ENCODE assay signal across 8 cellular contexts in genomic region chr17:47889734-47890529, GRCh38. TPM values are rescaled to one million over a fixed set of nuclear protein-coding genes. Genes with fewer than 3 reads are reported as not detected.
DNase-seq lines count a peak whose midpoint lies in the region; ATAC-seq and FAIRE-seq lines count a peak whose summit lies in the region.

No MANE protein-coding gene starts in this region.

- H3K4me1 ChIP-seq in effector memory CD4-positive, alpha-beta T cell (ENCODE audit: control insufficient read depth, insufficient read depth, low read length, poor library complexity, severe bottlenecking): peaks cover 9% of the 10 kb centered on the region
- H3K4me1 ChIP-seq in mesendoderm (ENCODE audit: control insufficient read depth, low read depth, low read length): peaks cover 5% of the 10 kb centered on the region

- H3K56ac ChIP-seq in mesendoderm (ENCODE audit: low read length): peak overlapping the region; percentile 73

- no peak overlapping the region for H2BK120ac ChIP-seq in mesendoderm (ENCODE audit: low read depth, low read length)

- no peak overlapping the region for H3K4ac ChIP-seq in mesendoderm (ENCODE audit: low read depth, low read length)

- no peak overlapping the region for H3K4me3 ChIP-seq in effector memory CD4-positive, alpha-beta T cell (ENCODE audit: insufficient read depth, low read depth, low read length, poor library complexity, severe bottlenecking)
- no peak overlapping the region for H3K4me3 ChIP-seq in mesendoderm (ENCODE audit: low read length)

- no peak for ATAC-seq in HG03108 (IDR thresholded peaks at IDR 0.05; ENCODE audit: unreplicated experiment)

- no peak overlapping the region for H2BK15ac ChIP-seq in mesendoderm (replicated peaks; ENCODE audit: low read depth)

- H2AK5ac ChIP-seq in mesendoderm (ENCODE audit: low read length): no peak overlapping the region

- FAIRE-seq in HTR-8/SVneo (lab: Jason Lieb, UNC): peak; percentile 90

- peak; percentile 76 for DNase-seq in DMS153 (lab: John Stamatoyannopoulos, UW)
- DNase-seq in HTR-8/SVneo (ENCODE audit: insufficient read length, low spot score): peak; percentile 91
- DNase-seq in NK-92 (lab: John Stamatoyannopoulos, UW; ENCODE audit: unreplicated experiment): peak; percentile 28
- peak; percentile 84 to 92 for DNase-seq in activated CD8-positive, alpha-beta memory T cell treated with anti-CD3 and anti-CD28 coated beads for 1 hour (ENCODE audit: extremely low read depth in 1 of 2, low read depth in 1 of 2)
- peak; percentile 75 to 85 (median 82) for DNase-seq in effector memory CD4-positive, alpha-beta T cell
- DNase-seq in mesendoderm: peak; percentile 90
- peak; percentile 70 to 79 for DNase-seq in stimulated activated CD8-positive, alpha-beta memory T cell treated with anti-CD3 and anti-CD28 coated beads, Interleukin-15, amount 100 ng/mL, for 4 hours (ENCODE audit: low read depth in 2 of 2)

- no peak overlapping the region for H3K23ac ChIP-seq in mesendoderm (ENCODE audit: low read length)

- H3K9ac ChIP-seq in mesendoderm (ENCODE audit: low read length): peak overlapping the region; percentile 34

- H3K79me1 ChIP-seq in mesendoderm (ENCODE audit: low read length): no peaks in the 10 kb centered on the region

- H3K4me2 ChIP-seq in mesendoderm (ENCODE audit: low read length): no peak overlapping the region

- H3K18ac ChIP-seq in mesendoderm (ENCODE audit: low read length): no peak overlapping the region

- WGBS in mesendoderm (ENCODE audit: extremely low coverage, insufficient coverage, low lambda C conversion rate): no CpG with 5 or more reads among the region's 11 CpGs

- H3K79me2 ChIP-seq in mesendoderm (ENCODE audit: control insufficient read depth, insufficient read depth, low read length): no peaks in the 10 kb centered on the region

- H3K36me3 ChIP-seq in effector memory CD4-positive, alpha-beta T cell (ENCODE audit: control insufficient read depth, insufficient read depth, low read length): no peaks in the 10 kb centered on the region
- no peaks in the 10 kb centered on the region for H3K36me3 ChIP-seq in mesendoderm (ENCODE audit: control insufficient read depth, insufficient read depth, low read length)

- no peak overlapping the region for H4K8ac ChIP-seq in mesendoderm (ENCODE audit: low read depth, low read length)

- H2BK5ac ChIP-seq in mesendoderm (ENCODE audit: low read length): no peak overlapping the region

- H3K27me3 ChIP-seq in effector memory CD4-positive, alpha-beta T cell (replicated peaks; ENCODE audit: control insufficient read depth, insufficient read depth, low read length, poor library complexity, severe bottlenecking): no peaks in the 10 kb centered on the region
- H3K27me3 ChIP-seq in mesendoderm (ENCODE audit: insufficient read depth, low read length, poor library complexity): no peaks in the 10 kb centered on the region

- no peak overlapping the region for H4K5ac ChIP-seq in mesendoderm (ENCODE audit: low read length)

- H3K9me3 ChIP-seq in effector memory CD4-positive, alpha-beta T cell (ENCODE audit: control insufficient read depth, low read length): no peaks in the 10 kb centered on the region

- no peak overlapping the region for H3K27ac ChIP-seq in effector memory CD4-positive, alpha-beta T cell (ENCODE audit: insufficient read depth, low read length, poor library complexity, severe bottlenecking)
- no peak overlapping the region for H3K27ac ChIP-seq in mesendoderm (ENCODE audit: low read depth, low read length)

RNA-seq across cellular contexts. Expression of gene SP2, which starts 6.1 kb away (rescaled TPM):
- 32.7 TPM for polyA plus RNA-seq in mesendoderm (2013, experiment 1 of 2)
- polyA plus RNA-seq in mesendoderm (2013, experiment 2 of 2): 32.4 TPM

RNA-seq across cellular contexts. Expression of gene SP6, which starts 39.0 kb away (rescaled TPM):
- 0.91 TPM for polyA plus RNA-seq in mesendoderm (2013, experiment 1 of 2)
- polyA plus RNA-seq in mesendoderm (2013, experiment 2 of 2): 0.78 TPM

RNA-seq across cellular contexts. Expression of gene SCRN2, which starts 48.9 kb away (rescaled TPM):
- polyA plus RNA-seq in mesendoderm (2013, experiment 1 of 2): 6.6 TPM
- polyA plus RNA-seq in mesendoderm (2013, experiment 2 of 2): 7.7 TPM

RNA-seq across cellular contexts. Expression of gene PNPO, which starts 51.4 kb away (rescaled TPM):
- polyA plus RNA-seq in mesendoderm (2013, experiment 1 of 2): 2.6 TPM
- polyA plus RNA-seq in mesendoderm (2013, experiment 2 of 2): 2.9 TPM

RNA-seq across cellular contexts. Expression of gene LRRC46, which starts 58.5 kb away (rescaled TPM):
- polyA plus RNA-seq in mesendoderm (2013, experiment 1 of 2): 0.20 TPM
- 0.43 TPM for polyA plus RNA-seq in mesendoderm (2013, experiment 2 of 2)

Comparison
In these comparisons a context has a peak if more than half of its experiments do, and no peak if none do; other contexts are left out.
1. DNase-seq: peak in every context shown above with its lines; median percentile 91 in HTR-8/SVneo; 90 in mesendoderm; 88 in activated CD8-positive, alpha-beta memory T cell treated with anti-CD3 and anti-CD28 coated beads for 1 hour; 82 in effector memory CD4-positive, alpha-beta T cell; 76 in DMS153; 74 in stimulated activated CD8-positive, alpha-beta memory T cell treated with anti-CD3 and anti-CD28 coated beads, Interleukin-15, amount 100 ng/mL, for 4 hours; 28 in NK-92.